ENCODE assay signal across 24 cellular contexts in genomic region chr15:71518661-71519060, GRCh38.
"Had no signal": no experiment of that assay in that cellular context is flagged by ENCODE, and none has a peak within 500 bp of the region (broad histone marks: within the 10 kb centered on the region; RNA-seq: fewer than 3 reads in every experiment).

No MANE protein-coding gene starts in this region.

- ATAC-seq: natural killer cell; right cardiac atrium; right lobe of liver; stimulated activated effector memory CD8-positive, alpha-beta T cell treated with anti-CD3 and anti-CD28 coated beads, Interleukin-12 subunit alpha, Interleukin-12 subunit beta, amount 100 ng/mL, for 72 hours; stimulated activated naive B cell treated with anti-CD40 and anti-IgM and Interleukin-4, amounts not matched to agents 10 μg/mL and 1 μg/mL and 100 μg/mL, for 72 hours had no signal

- H3K4me2 ChIP-seq: neural progenitor cell had no signal

- H3K27ac ChIP-seq: neural progenitor cell, ovary, parathyroid adenoma, right lobe of liver, sigmoid colon, stomach, thoracic aorta, thyroid gland, tibial nerve, upper lobe of left lung, vagina had no signal

- H3K36me3 ChIP-seq: neural progenitor cell, ovary, right lobe of liver, sigmoid colon, stomach, thoracic aorta, thyroid gland, tibial nerve, upper lobe of left lung, vagina had no signal

- H3K9me3 ChIP-seq: ovary, right lobe of liver, sigmoid colon, stomach, thoracic aorta, thyroid gland, tibial nerve, upper lobe of left lung, vagina had no signal

- DNase-seq: natural killer cell; occipital lobe; ovary; posterior cingulate gyrus; right cardiac atrium; right lobe of liver; sigmoid colon; small intestine; stimulated activated CD4-positive, alpha-beta T cell treated with anti-CD3 and anti-CD28 coated beads, Interleukin-15, amount 100 ng/mL, for 24 hours; stimulated activated CD4-positive, alpha-beta T cell treated with anti-CD3 and anti-CD28 coated beads, Interleukin-2, amount 100 ng/mL, for 24 hours; stimulated activated CD4-positive, alpha-beta T cell treated with anti-CD3 and anti-CD28 coated beads, Interleukin-2, amount 100 ng/mL, for 48 hours; stimulated activated CD4-positive, alpha-beta T cell treated with anti-CD3 and anti-CD28 coated beads, Interleukin-4, amount 100 ng/mL, for 24 hours; stimulated activated naive B cell treated with anti-CD40 and anti-IgM and Interleukin-4, amounts not matched to agents 10 μg/mL and 1 μg/mL and 100 μg/mL, for 72 hours; stimulated activated naive CD4-positive, alpha-beta T cell treated with Interleukin-2 at 50 U/mL for 16 hours; stomach; thyroid gland; trophoblast cell; upper lobe of left lung had no signal

- H3K9ac ChIP-seq: neural progenitor cell, parathyroid adenoma had no signal

- H2AFZ ChIP-seq: neural progenitor cell, parathyroid adenoma had no signal

- H3K4me1 ChIP-seq: neural progenitor cell, parathyroid adenoma, sigmoid colon, thyroid gland, tibial nerve, vagina had no signal

- H3K27me3 ChIP-seq: neural progenitor cell, ovary, right lobe of liver, sigmoid colon, stomach, thyroid gland, tibial nerve, upper lobe of left lung, vagina had no signal

- H3K79me2 ChIP-seq: parathyroid adenoma had no signal

- H3K4me3 ChIP-seq: neural progenitor cell, ovary, right lobe of liver, sigmoid colon, stomach, thoracic aorta, thyroid gland, tibial nerve, upper lobe of left lung, vagina had no signal
